Comparison of ENCODE assay signal across 8 cellular contexts in the genomic region with DNA sequence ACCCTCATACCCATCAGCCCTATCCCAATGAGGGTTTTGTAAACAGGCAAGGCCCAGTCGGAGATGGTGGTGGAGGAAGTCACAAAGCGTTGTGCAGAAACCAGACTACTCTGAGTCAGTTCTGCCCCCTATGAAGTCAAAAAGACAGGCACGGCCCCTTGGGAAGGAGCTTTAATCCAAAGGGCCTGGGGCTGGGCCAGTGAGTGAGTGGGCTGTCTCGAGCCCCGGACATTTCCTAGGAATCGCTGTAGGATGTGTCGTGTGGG. TPM values are rescaled to one million over a fixed set of nuclear protein-coding genes. Genes with fewer than 3 reads are reported as not detected.
DNase-seq lines count a peak whose midpoint lies in the region; ATAC-seq, FAIRE-seq and TF ChIP-seq lines count a peak whose summit lies in the region.

No MANE protein-coding gene starts in this region.

- H3K4me3 ChIP-seq in OCI-LY7 (ENCODE audit: low read depth, low read length, poor library complexity, severe bottlenecking), result peak overlapping the region; percentile 99
- no peak overlapping the region for H3K4me3 ChIP-seq in endothelial cell of umbilical vein (replicated peaks in 1 of 3; ENCODE audit: insufficient read depth in 1 of 3, low read depth in 1 of 3, low read length in 3 of 3)
- no peak overlapping the region for H3K4me3 ChIP-seq in trophoblast cell (ENCODE audit: low read depth, low read length)
- no peak overlapping the region for H3K4me3 ChIP-seq in foreskin fibroblast (ENCODE audit: low read depth in 1 of 2, low read length in 2 of 2)

- no peaks in the 10 kb centered on the region for H3K9me3 ChIP-seq in OCI-LY7 (ENCODE audit: low read length)
- H3K9me3 ChIP-seq in endothelial cell of umbilical vein (replicated peaks; ENCODE audit: control insufficient read depth, insufficient read depth, low read length), result no peaks in the 10 kb centered on the region
- H3K9me3 ChIP-seq in trophoblast cell (ENCODE audit: insufficient read depth, low read depth, low read length), result no peaks in the 10 kb centered on the region

- H3K79me1 ChIP-seq in trophoblast cell (ENCODE audit: low read length), result peaks cover 19% of the 10 kb centered on the region

- no TSS peak for BruUV-seq in OCI-LY7 (replicated peaks; lab: Mats Ljungman, UMichigan)
- BruUV-seq in endothelial cell of umbilical vein (replicated peaks; lab: Mats Ljungman, UMichigan), result no TSS peak

- H3K27me3 ChIP-seq in endothelial cell of umbilical vein (ENCODE audit: control insufficient read depth in 2 of 2, insufficient read depth in 2 of 2, low read length in 2 of 2), result no peaks in the 10 kb centered on the region
- no peaks in the 10 kb centered on the region for H3K27me3 ChIP-seq in trophoblast cell (ENCODE audit: insufficient read depth, low read length)

- peak; percentile 67 for DNase-seq in EL
- DNase-seq in OCI-LY7 (ENCODE audit: low spot score), result no peak
- DNase-seq in endothelial cell of umbilical vein (ENCODE audit: low read depth, low spot score), result peak; percentile 34
- DNase-seq in trophoblast cell, result peak in 1 of 2 donors; percentile 18
- DNase-seq in foreskin fibroblast, result no peak
- DNase-seq in NCI-H2029 (lab: John Stamatoyannopoulos, UW), result no peak
- no peak for DNase-seq in GM19239 (ENCODE audit: insufficient read length, low spot score)

- intact Hi-C loops in OCI-LY7 (cut with micrococcal nuclease; ENCODE audit: unreplicated experiment), result loop anchor here (1.0 to 5.0 kb wide), 4 partner anchors 27 to 438 kb away; no protein-coding TSS in a partner anchor
- intact Hi-C loops in endothelial cell of umbilical vein (cut with micrococcal nuclease), result loop anchor here (1.0 to 2.0 kb wide), 7 partner anchors 20 to 437 kb away; partner anchors contain the start of gene CSF1

- no peak overlapping the region for H4K12ac ChIP-seq in trophoblast cell (ENCODE audit: low read depth, low read length)

- H4K20me1 ChIP-seq in OCI-LY7 (ENCODE audit: insufficient read depth, low read length) (0 out of 2 replicates have a peak, but pooled peaks cover 19% of the 10 kb centered on the region), endothelial cell of umbilical vein (replicated peaks; ENCODE audit: control insufficient read depth, extremely low read depth, insufficient read depth, low read length) (no peaks in the 10 kb centered on the region)

- no peak overlapping the region for H2BK5ac ChIP-seq in trophoblast cell (ENCODE audit: low read depth, low read length, poor library complexity)

- H4K8ac ChIP-seq in trophoblast cell (ENCODE audit: low read depth, low read length), result peak overlapping the region; percentile 25

- H3K18ac ChIP-seq in trophoblast cell (ENCODE audit: low read length), result no peak overlapping the region

- no peak overlapping the region for H3K23ac ChIP-seq in trophoblast cell (ENCODE audit: low read length)

- no peaks in the 10 kb centered on the region for H3K9me1 ChIP-seq in endothelial cell of umbilical vein (replicated peaks; ENCODE audit: control insufficient read depth, extremely low read depth, insufficient read depth, low read length)

- H2AFZ ChIP-seq in OCI-LY7 (ENCODE audit: low read length), result peak overlapping the region; percentile 49; the same call in 1 of the 2 replicates
- H2AFZ ChIP-seq in endothelial cell of umbilical vein (ENCODE audit: low read depth, low read length), result no peak overlapping the region
- peak overlapping the region; percentile 4 for H2AFZ ChIP-seq in trophoblast cell (ENCODE audit: insufficient read depth, low read length, poor library complexity)

- H3K79me2 ChIP-seq in OCI-LY7 (ENCODE audit: insufficient read depth, low read depth, low read length) (peaks cover 27% of the 10 kb centered on the region; the same call in 1 of the 2 replicates), endothelial cell of umbilical vein (ENCODE audit: control insufficient read depth, insufficient read depth, low read length) (peaks cover 38% of the 10 kb centered on the region), trophoblast cell (ENCODE audit: control insufficient read depth, insufficient read depth, low read length, poor library complexity) (peaks cover 16% of the 10 kb centered on the region)

- no peaks in the 10 kb centered on the region for H3K9me2 ChIP-seq in OCI-LY7 (ENCODE audit: insufficient read depth, low read length)

- H2AK5ac ChIP-seq in trophoblast cell (ENCODE audit: low read length), result peak overlapping the region; percentile 21

- peak overlapping the region; percentile 46 for H2BK12ac ChIP-seq in trophoblast cell (ENCODE audit: low read length)

- POLR2A ChIA-PET in OCI-LY7 (lab: Charles Lee) (interaction anchor here (0.6 to 0.9 kb wide), 3 partner anchors 207 to 707 kb away, joined by 3 read pairs; no protein-coding TSS in a partner anchor), endothelial cell of umbilical vein (lab: Charles Lee) (interaction anchor here (0.8 to 2.8 kb wide), 4 partner anchors 62 to 356 kb away, joined by 3 to 16 read pairs (median 4); no protein-coding TSS in a partner anchor)

- FAIRE-seq in endothelial cell of umbilical vein (lab: Jason Lieb, UNC), result no peak
- no peak for FAIRE-seq in GM19239 (lab: Jason Lieb, UNC)

- no peak overlapping the region for H3K14ac ChIP-seq in trophoblast cell (ENCODE audit: low read length)

- H3K36me3 ChIP-seq in OCI-LY7 (ENCODE audit: insufficient read depth, low read length) (peaks cover 6% of the 10 kb centered on the region), endothelial cell of umbilical vein (ENCODE audit: control insufficient read depth in 2 of 2, extremely low read depth in 1 of 2, insufficient read depth in 2 of 2, low read length in 2 of 2) (no peaks in the 10 kb centered on the region), trophoblast cell (ENCODE audit: control insufficient read depth in 1 of 2, insufficient read depth in 2 of 2, low read length in 2 of 2) (no peaks in the 10 kb centered on the region)

- WGBS in trophoblast cell (ENCODE audit: extremely low coverage, insufficient coverage, insufficient read length), result no CpG with 5 or more reads among the region's 7 CpGs

- H3K9ac ChIP-seq in endothelial cell of umbilical vein (replicated peaks; ENCODE audit: extremely low read depth, insufficient read depth, low read length) (no peak overlapping the region), trophoblast cell (ENCODE audit: low read length) (no peak overlapping the region)

- no peak overlapping the region for H3K4ac ChIP-seq in trophoblast cell (ENCODE audit: low read depth, low read length)

- peak overlapping the region; percentile 1 for H2BK120ac ChIP-seq in trophoblast cell (ENCODE audit: insufficient read depth, low read length, poor library complexity)

- TF ChIP-seq CTCF in OCI-LY7 (conservative IDR thresholded peaks at IDR 0.05; ENCODE audit: low read length) (no peak), endothelial cell of umbilical vein (IDR thresholded peaks at IDR 0.05; ENCODE audit: extremely low read depth in 1 of 2, insufficient read depth in 1 of 2, low read depth in 1 of 2, low read length in 2 of 2) (no peak), foreskin fibroblast (IDR thresholded peaks at IDR 0.05; ENCODE audit: low read depth, low read length) (no peak)

- peak overlapping the region; percentile 28 for H3K4me2 ChIP-seq in OCI-LY7 (ENCODE audit: low read length)
- H3K4me2 ChIP-seq in endothelial cell of umbilical vein (ENCODE audit: insufficient read depth, low read length), result no peak overlapping the region
- peak overlapping the region; percentile 43 for H3K4me2 ChIP-seq in trophoblast cell (ENCODE audit: low read length)

- no peak for TF ChIP-seq POLR2A in endothelial cell of umbilical vein (IDR thresholded peaks at IDR 0.05; ENCODE audit: low read depth, low read length)

- H3K27ac ChIP-seq in OCI-LY7 (ENCODE audit: low read depth, low read length, poor library complexity, severe bottlenecking) (no peak overlapping the region), endothelial cell of umbilical vein (ENCODE audit: insufficient read depth, low read depth, low read length) (no peak overlapping the region), trophoblast cell (ENCODE audit: low read depth, low read length) (no peak overlapping the region)

- H4K91ac ChIP-seq in trophoblast cell (ENCODE audit: low read depth, low read length), result peak overlapping the region; percentile 15

- CTCF ChIA-PET in OCI-LY7 (lab: Charles Lee; ENCODE audit: unreplicated experiment) (interaction anchor here (0.6 to 2.8 kb wide), 9 partner anchors 15 to 438 kb away, joined by 3 to 49 read pairs (median 4); no protein-coding TSS in a partner anchor), endothelial cell of umbilical vein (lab: Charles Lee) (interaction anchor here (0.5 to 12.5 kb wide), 76 partner anchors 9 to 494 kb away, joined by 3 to 807 read pairs (median 7); partner anchors contain the start of genes CSF1, GNAI3, GSTM1 and GSTM4)

- ATAC-seq in activated CD4-positive, CD25-positive, alpha-beta regulatory T cell treated with anti-CD3 and anti-CD28 coated beads, Interleukin-2, amount 50 U/mL, for 24 hours, result no peak

- dilution Hi-C loops in endothelial cell of umbilical vein (cut with MboI; ENCODE audit: extremely low pct_ligation_motif_present, low sequenced_read_pairs), result no loop called here

- H3K4me1 ChIP-seq in OCI-LY7 (ENCODE audit: insufficient read depth, low read length, poor library complexity, severe bottlenecking) (peaks cover 26% of the 10 kb centered on the region), endothelial cell of umbilical vein (ENCODE audit: control insufficient read depth, extremely low read depth, insufficient read depth, low read length) (peaks cover 37% of the 10 kb centered on the region), trophoblast cell (ENCODE audit: control insufficient read depth in 1 of 2, insufficient read depth in 2 of 2, low read length in 2 of 2) (peaks cover 12 to 26% of the 10 kb centered on the region in 2 experiments)

RNA-seq across cellular contexts. Expression of gene AHCYL1, which starts 0.4 kb away (rescaled TPM):
- total RNA-seq in OCI-LY7 (2014; rRNA removed; shearing (Covaris generic)), result 18.5 and 20.5 TPM in 2 replicates
- total RNA-seq in OCI-LY7 (2022) (45.5 and 52.8 TPM in 2 replicates), endothelial cell of umbilical vein (64.3 and 74.2 TPM in 2 replicates)
- polyA plus RNA-seq in endothelial cell of umbilical vein, result 41.6 and 49.2 TPM in 2 replicates
- polyA plus RNA-seq in endothelial cell of umbilical vein (2011; cell fraction: cytosol; rRNA removed), result 47.9 and 49.6 TPM in 2 replicates
- 70.1 and 77.1 TPM in 2 replicates for polyA plus RNA-seq in endothelial cell of umbilical vein (2011; cell fraction: nucleus; rRNA removed)
- 64.2 and 71.4 TPM in 2 replicates for polyA plus RNA-seq in endothelial cell of umbilical vein (2012)
- 71.5 and 72.6 TPM in 2 replicates for polyA minus RNA-seq in endothelial cell of umbilical vein
- 51.2 TPM for polyA minus RNA-seq in endothelial cell of umbilical vein (2011; cell fraction: cytosol; rRNA and poly(A)+ RNA removed)
- polyA minus RNA-seq in endothelial cell of umbilical vein (2011; cell fraction: nucleus; rRNA and poly(A)+ RNA removed), result 26.4 and 37.0 TPM in 2 replicates
- polyA plus RNA-seq in trophoblast cell (2013), result 84.4 and 84.7 TPM in 2 replicates

RNA-seq across cellular contexts. Expression of gene STRIP1, which starts 50.3 kb away (rescaled TPM):
- total RNA-seq in OCI-LY7 (2014; rRNA removed; shearing (Covaris generic)), result 33.1 and 45.5 TPM in 2 replicates
- total RNA-seq in OCI-LY7 (2022), result 42.2 and 43.7 TPM in 2 replicates
- total RNA-seq in endothelial cell of umbilical vein, result 38.9 and 42.1 TPM in 2 replicates
- 26.2 and 26.9 TPM in 2 replicates for polyA plus RNA-seq in endothelial cell of umbilical vein
- 25.8 and 26.3 TPM in 2 replicates for polyA plus RNA-seq in endothelial cell of umbilical vein (2011; cell fraction: cytosol; rRNA removed)
- polyA plus RNA-seq in endothelial cell of umbilical vein (2011; cell fraction: nucleus; rRNA removed), result 141 and 160 TPM in 2 replicates
- polyA plus RNA-seq in endothelial cell of umbilical vein (2012), result 23.4 and 26.1 TPM in 2 replicates
- 65.0 and 69.7 TPM in 2 replicates for polyA minus RNA-seq in endothelial cell of umbilical vein
- 21.3 TPM for polyA minus RNA-seq in endothelial cell of umbilical vein (2011; cell fraction: cytosol; rRNA and poly(A)+ RNA removed)
- polyA minus RNA-seq in endothelial cell of umbilical vein (2011; cell fraction: nucleus; rRNA and poly(A)+ RNA removed), result 55.6 and 66.4 TPM in 2 replicates
- polyA plus RNA-seq in trophoblast cell (2013), result 22.7 and 23.9 TPM in 2 replicates

Comparison
In these comparisons a context has a peak if more than half of its experiments do, and no peak if none do; other contexts are left out.
1. DNase-seq: peak in EL (single experiment) and endothelial cell of umbilical vein (single experiment); none in OCI-LY7 (single experiment), foreskin fibroblast (0 of 2), NCI-H2029 (single experiment) and GM19239 (single experiment).